Comparison of ENCODE assay signal across 3 cellular contexts in genomic region chr11:16703795-16704194, GRCh38.
TF ChIP-seq lines count a peak whose summit lies in the region.

No MANE protein-coding gene starts in this region.

TF ChIP-seq in A549, 52 proteins besides CTCF, POLR2A, EP300 and RAD21:
- TF ChIP-seq, protein P1, sequence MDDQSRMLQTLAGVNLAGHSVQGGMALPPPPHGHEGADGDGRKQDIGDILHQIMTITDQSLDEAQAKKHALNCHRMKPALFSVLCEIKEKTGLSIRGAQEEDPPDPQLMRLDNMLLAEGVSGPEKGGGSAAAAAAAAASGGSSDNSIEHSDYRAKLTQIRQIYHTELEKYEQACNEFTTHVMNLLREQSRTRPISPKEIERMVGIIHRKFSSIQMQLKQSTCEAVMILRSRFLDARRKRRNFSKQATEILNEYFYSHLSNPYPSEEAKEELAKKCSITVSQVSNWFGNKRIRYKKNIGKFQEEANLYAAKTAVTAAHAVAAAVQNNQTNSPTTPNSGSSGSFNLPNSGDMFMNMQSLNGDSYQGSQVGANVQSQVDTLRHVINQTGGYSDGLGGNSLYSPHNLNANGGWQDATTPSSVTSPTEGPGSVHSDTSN (IDR thresholded peaks at IDR 0.05), result no peak
- TF ChIP-seq MAFK (IDR thresholded peaks at IDR 0.05; ENCODE audit: partially characterized antibody) (no peak), RFX5 (IDR thresholded peaks at IDR 0.05) (no peak), HDAC2 (IDR thresholded peaks at IDR 0.05) (no peak)
TF ChIP-seq in A549: peak in this region for 0.

TF ChIP-seq in HEK293T, 16 proteins besides CTCF, POLR2A, EP300 and RAD21:
- TF ChIP-seq, protein P2, sequence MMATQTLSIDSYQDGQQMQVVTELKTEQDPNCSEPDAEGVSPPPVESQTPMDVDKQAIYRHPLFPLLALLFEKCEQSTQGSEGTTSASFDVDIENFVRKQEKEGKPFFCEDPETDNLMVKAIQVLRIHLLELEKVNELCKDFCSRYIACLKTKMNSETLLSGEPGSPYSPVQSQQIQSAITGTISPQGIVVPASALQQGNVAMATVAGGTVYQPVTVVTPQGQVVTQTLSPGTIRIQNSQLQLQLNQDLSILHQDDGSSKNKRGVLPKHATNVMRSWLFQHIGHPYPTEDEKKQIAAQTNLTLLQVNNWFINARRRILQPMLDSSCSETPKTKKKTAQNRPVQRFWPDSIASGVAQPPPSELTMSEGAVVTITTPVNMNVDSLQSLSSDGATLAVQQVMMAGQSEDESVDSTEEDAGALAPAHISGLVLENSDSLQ (IDR thresholded peaks at IDR 0.05), result peak; percentile 67
- TF ChIP-seq LEF1 (IDR thresholded peaks at IDR 0.05; ENCODE audit: borderline replicate concordance), result no peak
- no peak for TF ChIP-seq SP1 (IDR thresholded peaks at IDR 0.05)
- TF ChIP-seq ELF4 (IDR thresholded peaks at IDR 0.05), result no peak
- TF ChIP-seq L3MBTL2 (conservative IDR thresholded peaks at IDR 0.05), result no peak
- no peak for TF ChIP-seq ZNF384 (IDR thresholded peaks at IDR 0.05)
- no peak for TF ChIP-seq FOXM1 (IDR thresholded peaks at IDR 0.05; ENCODE audit: borderline replicate concordance)
TF ChIP-seq in HEK293T: peak in this region for 1.

TF ChIP-seq in K562, 482 proteins besides CTCF, POLR2A, EP300 and RAD21:
- TF ChIP-seq, protein P2 (IDR thresholded peaks at IDR 0.05), result peak; percentile 56; the same call in 1 of the 2 replicates
- no peak for TF ChIP-seq MEF2D (tag; conservative IDR thresholded peaks at IDR 0.05; ENCODE audit: low read depth)
- no peak for TF ChIP-seq ZNF274 (IDR thresholded peaks at IDR 0.05; ENCODE audit: borderline replicate concordance, low read depth, low read length)
- TF ChIP-seq ZNF589 (CRISPR knock-in tag; IDR thresholded peaks at IDR 0.05; ENCODE audit: low read depth), result no peak
TF ChIP-seq in K562: peak in this region for 1.
